ENCODE assay signal across 1 cellular context in genomic region chr19:7928741-7929701, GRCh38.
TF ChIP-seq lines count a peak whose summit lies in the region.

No MANE protein-coding gene starts in this region.

TF ChIP-seq in HepG2, 621 proteins besides CTCF, POLR2A, EP300 and RAD21:
- no peak for TF ChIP-seq MAFG (CRISPR knock-in tag; IDR thresholded peaks at IDR 0.05)
- no peak for TF ChIP-seq ZNF788 (CRISPR knock-in tag; IDR thresholded peaks at IDR 0.05; ENCODE audit: borderline replicate concordance)
- peak; percentile 63 for TF ChIP-seq RFX1 (IDR thresholded peaks at IDR 0.05)
- no peak for TF ChIP-seq BRD4 (CRISPR knock-in tag; IDR thresholded peaks at IDR 0.05)
- TF ChIP-seq AGO2 (optimal IDR thresholded peaks at IDR 0.05; ENCODE audit: low read depth, low read length) = peak; percentile 32
- peak; percentile 88 for TF ChIP-seq ZBTB33 (CRISPR knock-in tag; IDR thresholded peaks at IDR 0.05)
- 0 out of 2 replicates have a peak, but pooled peaks have one; percentile 4 for TF ChIP-seq PAF1 (CRISPR knock-in tag; IDR thresholded peaks at IDR 0.05)
- peak; percentile 60 for TF ChIP-seq RBFOX2 (IDR thresholded peaks at IDR 0.05; ENCODE audit: low read depth, low read length)
- TF ChIP-seq ZNF740 (CRISPR knock-in tag; IDR thresholded peaks at IDR 0.05) = peak; percentile 49; the same call in 1 of the 2 replicates
- TF ChIP-seq STAG1 (CRISPR knock-in tag; IDR thresholded peaks at IDR 0.05) = peak; percentile 38
- TF ChIP-seq RBM22 (optimal IDR thresholded peaks at IDR 0.05; ENCODE audit: low read length) = peak; percentile 75
- no peak for TF ChIP-seq ZNF784 (CRISPR knock-in tag; IDR thresholded peaks at IDR 0.05; ENCODE audit: borderline replicate concordance)
